In genomic region chr10:52570490-52570889, GRCh38 we compare ENCODE assay signal across 20 cellular contexts.
"Had no signal": no experiment of that assay in that cellular context is flagged by ENCODE, and none has a peak within 500 bp of the region (broad histone marks: within the 10 kb centered on the region; RNA-seq: fewer than 3 reads in every experiment).

No MANE protein-coding gene starts in this region.

- H3K79me2 ChIP-seq: parathyroid adenoma had no signal

- H3K36me3 ChIP-seq: right lobe of liver, suprapubic skin, thyroid gland had no signal

- H2AFZ ChIP-seq: parathyroid adenoma had no signal

- H3K27ac ChIP-seq: coronary artery, parathyroid adenoma, psoas muscle, right lobe of liver, suprapubic skin, thyroid gland had no signal

- H3K9me3 ChIP-seq: psoas muscle, right lobe of liver, suprapubic skin, thyroid gland had no signal

- H3K4me1 ChIP-seq: parathyroid adenoma, psoas muscle, suprapubic skin, thyroid gland had no signal

- H3K4me3 ChIP-seq: coronary artery, psoas muscle, right lobe of liver, suprapubic skin, thyroid gland had no signal

- H3K36me3 Mint-ChIP-seq: mesothelial cell of epicardium; stimulated activated effector memory CD8-positive, alpha-beta T cell treated with anti-CD3 and anti-CD28 coated beads, Interleukin-12 subunit alpha, Interleukin-12 subunit beta, amount 100 ng/mL, for 72 hours; type B pancreatic cell had no signal

- ATAC-seq: left lobe of liver; psoas muscle; right lobe of liver; stimulated activated effector memory CD8-positive, alpha-beta T cell treated with anti-CD3 and anti-CD28 coated beads, Interleukin-12 subunit alpha, Interleukin-12 subunit beta, amount 100 ng/mL, for 72 hours; stimulated activated naive CD8-positive, alpha-beta T cell treated with anti-CD3 and anti-CD28 coated beads, Interleukin-15, Interleukin-2, amounts not matched to agents 100 U/mL and 50 U/mL, for 24 hours had no signal

- H3K4me3 Mint-ChIP-seq: endodermal cell; mesothelial cell of epicardium; nephron; stimulated activated effector memory CD8-positive, alpha-beta T cell treated with anti-CD3 and anti-CD28 coated beads, Interleukin-12 subunit alpha, Interleukin-12 subunit beta, amount 100 ng/mL, for 72 hours; type B pancreatic cell had no signal

- H3K4me1 Mint-ChIP-seq: nephron; stimulated activated effector memory CD8-positive, alpha-beta T cell treated with anti-CD3 and anti-CD28 coated beads, Interleukin-12 subunit alpha, Interleukin-12 subunit beta, amount 100 ng/mL, for 72 hours had no signal

- H3K27me3 ChIP-seq: right lobe of liver, suprapubic skin, thyroid gland had no signal

- H3K9me3 Mint-ChIP-seq: endodermal cell, mesothelial cell of epicardium, nephron, type B pancreatic cell had no signal

- DNase-seq: effector CD4-positive, alpha-beta T cell; endodermal cell; erythroblast; islet precursor cell; mammary epithelial cell; psoas muscle; retina; right lobe of liver; stimulated activated CD4-positive, alpha-beta T cell treated with anti-CD3 and anti-CD28 coated beads, Interleukin-4, amount 100 ng/mL, for 1 hour; stimulated activated CD8-positive, alpha-beta memory T cell treated with anti-CD3 and anti-CD28 coated beads, Interleukin-4, amount 100 ng/mL, for 48 hours; stimulated activated naive CD8-positive, alpha-beta T cell treated with anti-CD3 and anti-CD28 coated beads, Interleukin-15, Interleukin-2, amounts not matched to agents 100 U/mL and 50 U/mL, for 24 hours; thyroid gland had no signal

- H3K27me3 Mint-ChIP-seq: type B pancreatic cell had no signal
